ENCODE assay signal across 1 cellular context in the genomic region with DNA sequence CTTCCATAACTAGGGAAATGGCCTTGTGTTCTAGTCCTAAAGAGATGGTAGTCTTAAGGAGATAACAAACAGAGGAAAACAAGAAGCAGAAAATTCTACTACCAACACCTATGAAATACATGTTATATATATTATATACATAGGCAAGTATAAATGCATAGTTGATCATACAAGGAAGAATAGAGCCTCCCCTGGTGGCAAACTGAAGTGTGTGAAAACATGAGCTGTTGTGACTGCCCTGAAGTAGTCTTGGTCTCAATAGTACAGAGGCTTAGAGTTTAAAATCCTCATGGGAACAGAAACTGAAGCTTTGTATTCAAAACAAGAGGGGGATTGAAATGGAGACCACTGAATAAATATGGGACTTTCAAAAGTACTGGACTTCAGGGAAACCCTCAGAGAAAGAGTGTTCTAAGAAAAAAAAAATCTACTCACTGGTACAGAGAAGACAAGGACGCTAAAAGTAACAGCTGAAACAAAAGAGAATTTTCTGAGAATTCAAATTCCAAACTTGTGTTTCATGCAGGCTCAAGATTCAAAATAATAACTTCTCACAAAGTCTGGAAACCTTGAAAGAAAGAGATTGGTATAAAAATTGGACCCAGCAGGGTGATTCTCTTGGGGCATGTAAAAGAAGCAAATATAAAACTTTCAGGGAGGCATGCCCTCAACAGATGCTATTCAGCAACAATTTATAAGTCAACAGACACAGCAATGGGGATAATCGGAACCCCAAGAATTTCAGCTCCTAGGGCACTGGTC.
TF ChIP-seq lines count a peak whose summit lies in the region.

No MANE protein-coding gene starts in this region.

TF ChIP-seq in GM23338, 12 proteins besides CTCF, POLR2A, EP300 and RAD21 (continued from another document):
- TF ChIP-seq, protein P1, sequence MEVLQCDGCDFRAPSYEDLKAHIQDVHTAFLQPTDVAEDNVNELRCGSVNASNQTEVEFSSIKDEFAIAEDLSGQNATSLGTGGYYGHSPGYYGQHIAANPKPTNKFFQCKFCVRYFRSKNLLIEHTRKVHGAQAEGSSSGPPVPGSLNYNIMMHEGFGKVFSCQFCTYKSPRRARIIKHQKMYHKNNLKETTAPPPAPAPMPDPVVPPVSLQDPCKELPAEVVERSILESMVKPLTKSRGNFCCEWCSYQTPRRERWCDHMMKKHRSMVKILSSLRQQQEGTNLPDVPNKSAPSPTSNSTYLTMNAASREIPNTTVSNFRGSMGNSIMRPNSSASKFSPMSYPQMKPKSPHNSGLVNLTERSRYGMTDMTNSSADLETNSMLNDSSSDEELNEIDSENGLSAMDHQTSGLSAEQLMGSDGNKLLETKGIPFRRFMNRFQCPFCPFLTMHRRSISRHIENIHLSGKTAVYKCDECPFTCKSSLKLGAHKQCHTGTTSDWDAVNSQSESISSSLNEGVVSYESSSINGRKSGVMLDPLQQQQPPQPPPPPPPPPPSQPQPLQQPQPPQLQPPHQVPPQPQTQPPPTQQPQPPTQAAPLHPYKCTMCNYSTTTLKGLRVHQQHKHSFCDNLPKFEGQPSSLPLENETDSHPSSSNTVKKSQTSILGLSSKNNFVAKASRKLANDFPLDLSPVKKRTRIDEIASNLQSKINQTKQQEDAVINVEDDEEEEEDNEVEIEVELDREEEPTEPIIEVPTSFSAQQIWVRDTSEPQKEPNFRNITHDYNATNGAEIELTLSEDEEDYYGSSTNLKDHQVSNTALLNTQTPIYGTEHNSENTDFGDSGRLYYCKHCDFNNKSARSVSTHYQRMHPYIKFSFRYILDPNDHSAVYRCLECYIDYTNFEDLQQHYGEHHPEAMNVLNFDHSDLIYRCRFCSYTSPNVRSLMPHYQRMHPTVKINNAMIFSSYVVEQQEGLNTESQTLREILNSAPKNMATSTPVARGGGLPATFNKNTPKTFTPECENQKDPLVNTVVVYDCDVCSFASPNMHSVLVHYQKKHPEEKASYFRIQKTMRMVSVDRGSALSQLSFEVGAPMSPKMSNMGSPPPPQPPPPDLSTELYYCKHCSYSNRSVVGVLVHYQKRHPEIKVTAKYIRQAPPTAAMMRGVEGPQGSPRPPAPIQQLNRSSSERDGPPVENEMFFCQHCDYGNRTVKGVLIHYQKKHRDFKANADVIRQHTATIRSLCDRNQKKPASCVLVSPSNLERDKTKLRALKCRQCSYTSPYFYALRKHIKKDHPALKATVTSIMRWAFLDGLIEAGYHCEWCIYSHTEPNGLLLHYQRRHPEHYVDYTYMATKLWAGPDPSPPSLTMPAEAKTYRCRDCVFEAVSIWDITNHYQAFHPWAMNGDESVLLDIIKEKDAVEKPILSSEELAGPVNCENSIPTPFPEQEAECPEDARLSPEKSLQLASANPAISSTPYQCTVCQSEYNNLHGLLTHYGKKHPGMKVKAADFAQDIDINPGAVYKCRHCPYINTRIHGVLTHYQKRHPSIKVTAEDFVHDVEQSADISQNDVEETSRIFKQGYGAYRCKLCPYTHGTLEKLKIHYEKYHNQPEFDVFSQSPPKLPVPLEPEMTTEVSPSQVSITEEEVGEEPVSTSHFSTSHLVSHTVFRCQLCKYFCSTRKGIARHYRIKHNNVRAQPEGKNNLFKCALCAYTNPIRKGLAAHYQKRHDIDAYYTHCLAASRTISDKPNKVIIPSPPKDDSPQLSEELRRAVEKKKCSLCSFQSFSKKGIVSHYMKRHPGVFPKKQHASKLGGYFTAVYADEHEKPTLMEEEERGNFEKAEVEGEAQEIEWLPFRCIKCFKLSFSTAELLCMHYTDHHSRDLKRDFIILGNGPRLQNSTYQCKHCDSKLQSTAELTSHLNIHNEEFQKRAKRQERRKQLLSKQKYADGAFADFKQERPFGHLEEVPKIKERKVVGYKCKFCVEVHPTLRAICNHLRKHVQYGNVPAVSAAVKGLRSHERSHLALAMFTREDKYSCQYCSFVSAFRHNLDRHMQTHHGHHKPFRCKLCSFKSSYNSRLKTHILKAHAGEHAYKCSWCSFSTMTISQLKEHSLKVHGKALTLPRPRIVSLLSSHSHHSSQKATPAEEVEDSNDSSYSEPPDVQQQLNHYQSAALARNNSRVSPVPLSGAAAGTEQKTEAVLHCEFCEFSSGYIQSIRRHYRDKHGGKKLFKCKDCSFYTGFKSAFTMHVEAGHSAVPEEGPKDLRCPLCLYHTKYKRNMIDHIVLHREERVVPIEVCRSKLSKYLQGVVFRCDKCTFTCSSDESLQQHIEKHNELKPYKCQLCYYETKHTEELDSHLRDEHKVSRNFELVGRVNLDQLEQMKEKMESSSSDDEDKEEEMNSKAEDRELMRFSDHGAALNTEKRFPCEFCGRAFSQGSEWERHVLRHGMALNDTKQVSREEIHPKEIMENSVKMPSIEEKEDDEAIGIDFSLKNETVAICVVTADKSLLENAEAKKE (CRISPR knock-in tag; IDR thresholded peaks at IDR 0.05): no peak
- TF ChIP-seq ZNF114 (CRISPR knock-in tag; IDR thresholded peaks at IDR 0.05) (no peak), STAT1 (IDR thresholded peaks at IDR 0.05; ENCODE audit: unreplicated experiment) (no peak), POLR2AphosphoS5 (IDR thresholded peaks at IDR 0.05; ENCODE audit: low read depth) (no peak), EZH2phosphoT487 (IDR thresholded peaks at IDR 0.05; ENCODE audit: unreplicated experiment) (no peak), ZNF331 (CRISPR knock-in tag; IDR thresholded peaks at IDR 0.05; ENCODE audit: low read depth) (no peak), NANOG (IDR thresholded peaks at IDR 0.05; ENCODE audit: borderline replicate concordance) (no peak), EZH2 (IDR thresholded peaks at IDR 0.05; ENCODE audit: low read depth, unreplicated experiment) (no peak)
- TF ChIP-seq, protein P2, sequence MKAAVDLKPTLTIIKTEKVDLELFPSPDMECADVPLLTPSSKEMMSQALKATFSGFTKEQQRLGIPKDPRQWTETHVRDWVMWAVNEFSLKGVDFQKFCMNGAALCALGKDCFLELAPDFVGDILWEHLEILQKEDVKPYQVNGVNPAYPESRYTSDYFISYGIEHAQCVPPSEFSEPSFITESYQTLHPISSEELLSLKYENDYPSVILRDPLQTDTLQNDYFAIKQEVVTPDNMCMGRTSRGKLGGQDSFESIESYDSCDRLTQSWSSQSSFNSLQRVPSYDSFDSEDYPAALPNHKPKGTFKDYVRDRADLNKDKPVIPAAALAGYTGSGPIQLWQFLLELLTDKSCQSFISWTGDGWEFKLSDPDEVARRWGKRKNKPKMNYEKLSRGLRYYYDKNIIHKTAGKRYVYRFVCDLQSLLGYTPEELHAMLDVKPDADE (IDR thresholded peaks at IDR 0.05): no peak
- TF ChIP-seq, protein P3, sequence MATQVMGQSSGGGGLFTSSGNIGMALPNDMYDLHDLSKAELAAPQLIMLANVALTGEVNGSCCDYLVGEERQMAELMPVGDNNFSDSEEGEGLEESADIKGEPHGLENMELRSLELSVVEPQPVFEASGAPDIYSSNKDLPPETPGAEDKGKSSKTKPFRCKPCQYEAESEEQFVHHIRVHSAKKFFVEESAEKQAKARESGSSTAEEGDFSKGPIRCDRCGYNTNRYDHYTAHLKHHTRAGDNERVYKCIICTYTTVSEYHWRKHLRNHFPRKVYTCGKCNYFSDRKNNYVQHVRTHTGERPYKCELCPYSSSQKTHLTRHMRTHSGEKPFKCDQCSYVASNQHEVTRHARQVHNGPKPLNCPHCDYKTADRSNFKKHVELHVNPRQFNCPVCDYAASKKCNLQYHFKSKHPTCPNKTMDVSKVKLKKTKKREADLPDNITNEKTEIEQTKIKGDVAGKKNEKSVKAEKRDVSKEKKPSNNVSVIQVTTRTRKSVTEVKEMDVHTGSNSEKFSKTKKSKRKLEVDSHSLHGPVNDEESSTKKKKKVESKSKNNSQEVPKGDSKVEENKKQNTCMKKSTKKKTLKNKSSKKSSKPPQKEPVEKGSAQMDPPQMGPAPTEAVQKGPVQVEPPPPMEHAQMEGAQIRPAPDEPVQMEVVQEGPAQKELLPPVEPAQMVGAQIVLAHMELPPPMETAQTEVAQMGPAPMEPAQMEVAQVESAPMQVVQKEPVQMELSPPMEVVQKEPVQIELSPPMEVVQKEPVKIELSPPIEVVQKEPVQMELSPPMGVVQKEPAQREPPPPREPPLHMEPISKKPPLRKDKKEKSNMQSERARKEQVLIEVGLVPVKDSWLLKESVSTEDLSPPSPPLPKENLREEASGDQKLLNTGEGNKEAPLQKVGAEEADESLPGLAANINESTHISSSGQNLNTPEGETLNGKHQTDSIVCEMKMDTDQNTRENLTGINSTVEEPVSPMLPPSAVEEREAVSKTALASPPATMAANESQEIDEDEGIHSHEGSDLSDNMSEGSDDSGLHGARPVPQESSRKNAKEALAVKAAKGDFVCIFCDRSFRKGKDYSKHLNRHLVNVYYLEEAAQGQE (IDR thresholded peaks at IDR 0.05; ENCODE audit: unreplicated experiment): no peak
